ENCODE assay signal across 16 cellular contexts in genomic region chr10:60649485-60650271, GRCh38.
DNase-seq lines count a peak whose midpoint lies in the region; ATAC-seq and TF ChIP-seq lines count a peak whose summit lies in the region.
"Had no signal": no experiment of that assay in that cellular context is flagged by ENCODE, and none has a peak within 500 bp of the region (broad histone marks: within the 10 kb centered on the region; RNA-seq: fewer than 3 reads in every experiment).

No MANE protein-coding gene starts in this region.

- H3K27ac ChIP-seq in effector memory CD4-positive, alpha-beta T cell (ENCODE audit: insufficient read depth, low read length, poor library complexity, severe bottlenecking): peak overlapping the region; percentile 25
- peak overlapping the region; percentile 55 for H3K27ac ChIP-seq in smooth muscle cell (ENCODE audit: low read depth)
- H3K27ac ChIP-seq: vagina had no signal

- H3F3A ChIP-seq in smooth muscle cell (ENCODE audit: low read depth): no peaks in the 10 kb centered on the region

- WGBS in smooth muscle cell (ENCODE audit: low lambda C conversion rate): 37% methylated on average over 4 of the region's 4 CpGs

- peak overlapping the region; percentile 55 for H3K4me2 ChIP-seq in smooth muscle cell

- no peak overlapping the region for H2AFZ ChIP-seq in smooth muscle cell (ENCODE audit: low read depth)

- no peak for DNase-seq in activated T-cell treated with anti-CD3 and anti-CD28 coated beads, Interleukin-2, amount 50 U/mL, for 4 hours
- no peak for DNase-seq in activated T-cell treated with anti-CD3 and anti-CD28 coated beads, Interleukin-2, amount 50 U/mL, for 1 hour
- DNase-seq in NCI-H345 treated with DMSO at 0.1 percent for 48 hours (lab: John Stamatoyannopoulos, UW; ENCODE audit: unreplicated experiment) (peak; percentile 57), smooth muscle cell (lab: John Stamatoyannopoulos, UW; ENCODE audit: unreplicated experiment) (no peak), cerebellar cortex (ENCODE audit: low spot score) (no peak), MV-4-11 (lab: John Stamatoyannopoulos, UW) (no peak), NCI-H82 (lab: John Stamatoyannopoulos, UW) (no peak)
- DNase-seq in effector memory CD4-positive, alpha-beta T cell: no peak
- DNase-seq: activated T-cell treated with anti-CD3 and anti-CD28 coated beads for 4 hours, foreskin melanocyte, NCI-H1417 treated with DMSO at 0.1 percent for 48 hours, NCI-H524 treated with DMSO at 0.1 percent for 48 hours had no signal

- TF ChIP-seq CTCF in smooth muscle cell (IDR thresholded peaks at IDR 0.05; ENCODE audit: borderline replicate concordance, insufficient read depth, poor library complexity, severe bottlenecking): no peak

- H3K4me3 ChIP-seq in effector memory CD4-positive, alpha-beta T cell (ENCODE audit: insufficient read depth, low read depth, low read length, poor library complexity, severe bottlenecking): no peak overlapping the region
- no peak overlapping the region for H3K4me3 ChIP-seq in smooth muscle cell
- H3K4me3 ChIP-seq: K562, vagina had no signal

- H3K36me3 Mint-ChIP-seq in activated T-cell treated with anti-CD3 and anti-CD28 coated beads, Interleukin-2, amount 50 U/mL, for 4 hours (ENCODE audit: insufficient read depth): no peaks in the 10 kb centered on the region
- H3K36me3 Mint-ChIP-seq: natural killer cell treated with Interleukin-12 subunit alpha and Interleukin-12 subunit beta and Interleukin-15 and Interleukin-18, amount 100 ng/mL, for 72 hours had no signal

- no peaks in the 10 kb centered on the region for H3K36me3 ChIP-seq in effector memory CD4-positive, alpha-beta T cell (ENCODE audit: control insufficient read depth, insufficient read depth, low read length)
- no peaks in the 10 kb centered on the region for H3K36me3 ChIP-seq in smooth muscle cell (ENCODE audit: low read depth)
- H3K36me3 ChIP-seq: vagina had no signal

- peak; percentile 14 to 61 for ATAC-seq in activated T-cell treated with anti-CD3 and anti-CD28 coated beads, Interleukin-2, amount 50 U/mL, for 4 hours
- ATAC-seq: activated CD4-positive, CD25-positive, alpha-beta regulatory T cell treated with anti-CD3 and anti-CD28 coated beads, Interleukin-2, amount 50 U/mL, for 24 hours; K562; natural killer cell treated with Interleukin-12 subunit alpha and Interleukin-12 subunit beta and Interleukin-15 and Interleukin-18, amount 100 ng/mL, for 72 hours had no signal

- peaks cover 8% of the 10 kb centered on the region for H3K79me2 ChIP-seq in smooth muscle cell (ENCODE audit: low read depth)

- peaks cover 23% of the 10 kb centered on the region for H3K4me1 Mint-ChIP-seq in activated T-cell treated with anti-CD3 and anti-CD28 coated beads, Interleukin-2, amount 50 U/mL, for 4 hours (ENCODE audit: low read depth)

- H4K20me1 ChIP-seq in smooth muscle cell (ENCODE audit: low read depth): no peaks in the 10 kb centered on the region

- no peaks in the 10 kb centered on the region for H3K9me3 ChIP-seq in effector memory CD4-positive, alpha-beta T cell (ENCODE audit: control insufficient read depth, low read length)
- no peaks in the 10 kb centered on the region for H3K9me3 ChIP-seq in smooth muscle cell (replicated peaks; ENCODE audit: low read depth)
- H3K9me3 ChIP-seq: vagina had no signal

- H3K4me1 ChIP-seq in effector memory CD4-positive, alpha-beta T cell (ENCODE audit: control insufficient read depth, insufficient read depth, low read length, poor library complexity, severe bottlenecking): peaks cover 14% of the 10 kb centered on the region
- H3K4me1 ChIP-seq in smooth muscle cell (ENCODE audit: low read depth): peaks cover 21% of the 10 kb centered on the region
- H3K4me1 ChIP-seq: vagina had no signal

- no peaks in the 10 kb centered on the region for H3K27me3 ChIP-seq in effector memory CD4-positive, alpha-beta T cell (replicated peaks; ENCODE audit: control insufficient read depth, insufficient read depth, low read length, poor library complexity, severe bottlenecking)
- no peaks in the 10 kb centered on the region for H3K27me3 ChIP-seq in smooth muscle cell (ENCODE audit: low read depth)
- H3K27me3 ChIP-seq: vagina had no signal

- no peaks in the 10 kb centered on the region for H3K9me3 Mint-ChIP-seq in activated T-cell treated with anti-CD3 and anti-CD28 coated beads, Interleukin-2, amount 50 U/mL, for 4 hours
- H3K9me3 Mint-ChIP-seq: natural killer cell treated with Interleukin-12 subunit alpha and Interleukin-12 subunit beta and Interleukin-15 and Interleukin-18, amount 100 ng/mL, for 72 hours had no signal

- H3K27me3 Mint-ChIP-seq in activated T-cell treated with anti-CD3 and anti-CD28 coated beads, Interleukin-2, amount 50 U/mL, for 4 hours (ENCODE audit: low read depth): no peaks in the 10 kb centered on the region

- no peak overlapping the region for H3K9ac ChIP-seq in smooth muscle cell (ENCODE audit: low read depth)

- H3K4me3 Mint-ChIP-seq in activated T-cell treated with anti-CD3 and anti-CD28 coated beads, Interleukin-2, amount 50 U/mL, for 4 hours: no peak overlapping the region
- H3K4me3 Mint-ChIP-seq: natural killer cell treated with Interleukin-12 subunit alpha and Interleukin-12 subunit beta and Interleukin-15 and Interleukin-18, amount 100 ng/mL, for 72 hours had no signal
